Comparison of ENCODE assay signal across 2 cellular contexts in genomic region chr11:134762248-134763029, GRCh38.
TF ChIP-seq lines count a peak whose summit lies in the region.

No MANE protein-coding gene starts in this region.

TF ChIP-seq in HepG2, 621 proteins besides CTCF, POLR2A, EP300 and RAD21 (continued from another document):
- TF ChIP-seq IRX3 (CRISPR knock-in tag; IDR thresholded peaks at IDR 0.05; ENCODE audit: borderline replicate concordance, low read depth) (no peak), ZMAT5 (CRISPR knock-in tag; IDR thresholded peaks at IDR 0.05; ENCODE audit: borderline replicate concordance, low read depth) (no peak), ZBTB7A (CRISPR knock-in tag; IDR thresholded peaks at IDR 0.05) (no peak), ZNF678 (CRISPR knock-in tag; IDR thresholded peaks at IDR 0.05) (no peak), ZNF496 (CRISPR knock-in tag; IDR thresholded peaks at IDR 0.05; ENCODE audit: insufficient replicate concordance) (no peak), RFX5 (IDR thresholded peaks at IDR 0.05; ENCODE audit: low read depth, low read length) (no peak), ZNF616 (CRISPR knock-in tag; IDR thresholded peaks at IDR 0.05; ENCODE audit: low read depth) (no peak), ZBTB4 (CRISPR knock-in tag; IDR thresholded peaks at IDR 0.05; ENCODE audit: borderline replicate concordance) (no peak), ZBTB42 (CRISPR knock-in tag; IDR thresholded peaks at IDR 0.05) (no peak), ZNF468 (CRISPR knock-in tag; IDR thresholded peaks at IDR 0.05) (no peak), CHD2 (IDR thresholded peaks at IDR 0.05; ENCODE audit: low read depth, low read length) (no peak), SNRNP70 (IDR thresholded peaks at IDR 0.05; ENCODE audit: low read depth, low read length) (no peak), TCF12 (IDR thresholded peaks at IDR 0.05) (no peak), TCF12 (CRISPR knock-in tag; IDR thresholded peaks at IDR 0.05) (no peak), ZNF44 (CRISPR knock-in tag; IDR thresholded peaks at IDR 0.05) (no peak), PAWR (CRISPR knock-in tag; IDR thresholded peaks at IDR 0.05; ENCODE audit: borderline replicate concordance) (no peak)

TF ChIP-seq in K562, 482 proteins besides CTCF, POLR2A, EP300 and RAD21 (continued from another document and continues in another):
- peak; percentile 89 for TF ChIP-seq ZBTB40 (IDR thresholded peaks at IDR 0.05)
- TF ChIP-seq ZBTB40 (CRISPR knock-in tag; IDR thresholded peaks at IDR 0.05) = no peak
- peak; percentile 76 for TF ChIP-seq DMBX1 (CRISPR knock-in tag; IDR thresholded peaks at IDR 0.05; ENCODE audit: borderline replicate concordance)
- no peak for TF ChIP-seq CUX1 (CRISPR knock-in tag; IDR thresholded peaks at IDR 0.05)
- TF ChIP-seq GABPA (tag; conservative IDR thresholded peaks at IDR 0.05; ENCODE audit: low read depth) = peak; percentile 93
- TF ChIP-seq ZNF395 (CRISPR knock-in tag; IDR thresholded peaks at IDR 0.05) = peak; percentile 66; the same call in 1 of the 2 replicates
- TF ChIP-seq MXD1 (CRISPR knock-in tag; IDR thresholded peaks at IDR 0.05; ENCODE audit: borderline replicate concordance, poor library complexity, severe bottlenecking) = no peak
- no peak for TF ChIP-seq GATAD2B (IDR thresholded peaks at IDR 0.05; ENCODE audit: borderline replicate concordance)
- peak in 1 of 2 experiments; percentile 36; a peak in 1 of 4 replicates for TF ChIP-seq MAZ (CRISPR knock-in tag; conservative IDR thresholded peaks at IDR 0.05 in 1 of 2, IDR thresholded peaks at IDR 0.05 in 1 of 2)
- peak; percentile 76 for TF ChIP-seq RBFOX2 (IDR thresholded peaks at IDR 0.05; ENCODE audit: low read depth, low read length)
- no peak for TF ChIP-seq TEAD2 (tag; IDR thresholded peaks at IDR 0.05)
- peak; percentile 33; the same call in 1 of the 2 replicates for TF ChIP-seq SMAD4 (CRISPR knock-in tag; conservative IDR thresholded peaks at IDR 0.05)
- 0 out of 2 replicates have a peak, but pooled peaks have one; percentile 38 for TF ChIP-seq ZNF41 (CRISPR knock-in tag; conservative IDR thresholded peaks at IDR 0.05)
- 0 out of 4 replicates have a peak, but pooled peaks of 1 of the 2 experiments have one; percentile 16 for TF ChIP-seq NRF1 (conservative IDR thresholded peaks at IDR 0.05 in 1 of 2, IDR thresholded peaks at IDR 0.05 in 1 of 2)
- peak; percentile 79; the same call in 1 of the 2 replicates for TF ChIP-seq NR2C2 (CRISPR knock-in tag; IDR thresholded peaks at IDR 0.05)
- TF ChIP-seq NR2C2 (tag; IDR thresholded peaks at IDR 0.05) = peak; percentile 98
- TF ChIP-seq E2F3 (CRISPR knock-in tag; IDR thresholded peaks at IDR 0.05) = peak; percentile 58; the same call in 1 of the 2 replicates
- TF ChIP-seq ETV5 (CRISPR knock-in tag; IDR thresholded peaks at IDR 0.05; ENCODE audit: low read depth) = peak; percentile 86; the same call in 1 of the 2 replicates
- TF ChIP-seq ZNF449 (CRISPR knock-in tag; IDR thresholded peaks at IDR 0.05) = peak; percentile 70; the same call in 1 of the 2 replicates
- TF ChIP-seq ZBTB11 (CRISPR knock-in tag; IDR thresholded peaks at IDR 0.05) = peak in 2 of 3 experiments; percentile 50 to 81; a peak in 3 of 6 replicates
- no peak for TF ChIP-seq ZNF121 (CRISPR knock-in tag; conservative IDR thresholded peaks at IDR 0.05)
- TF ChIP-seq POLR2G (IDR thresholded peaks at IDR 0.05; ENCODE audit: low read depth, low read length) = peak; percentile 82
- no peak for TF ChIP-seq RFX5 (IDR thresholded peaks at IDR 0.05; ENCODE audit: low read depth, low read length)
- 0 out of 2 replicates have a peak, but pooled peaks have one; percentile 31 for TF ChIP-seq HIVEP1 (CRISPR knock-in tag; IDR thresholded peaks at IDR 0.05)
- peak; percentile 50; the same call in 1 of the 2 replicates for TF ChIP-seq GABPB1 (CRISPR knock-in tag; IDR thresholded peaks at IDR 0.05)
- no peak for TF ChIP-seq PHB2 (IDR thresholded peaks at IDR 0.05; ENCODE audit: low read depth)
- no peak for TF ChIP-seq SRF (CRISPR knock-in tag; IDR thresholded peaks at IDR 0.05)
